ENCODE assay signal across 32 cellular contexts in genomic region chr17:74345433-74346241, GRCh38. TPM values are rescaled to one million over a fixed set of nuclear protein-coding genes. Genes with fewer than 3 reads are reported as not detected.
DNase-seq lines count a peak whose midpoint lies in the region; ATAC-seq and TF ChIP-seq lines count a peak whose summit lies in the region.
"Had no signal": no experiment of that assay in that cellular context is flagged by ENCODE, and none has a peak within 500 bp of the region (broad histone marks: within the 10 kb centered on the region; RNA-seq: fewer than 3 reads in every experiment).

No MANE protein-coding gene starts in this region.

- RAD21 ChIA-PET in HCT116 (lab: Charles Lee; ENCODE audit: low non-redundant PET in 1 of 2, low total read pairs in 2 of 2, uncharacterized antibody in 2 of 2, unreplicated experiment in 2 of 2) = no interaction called here

- TF ChIP-seq CTCF in HCT116 (IDR thresholded peaks at IDR 0.05 in 2 of 3, conservative IDR thresholded peaks at IDR 0.05 in 1 of 3; ENCODE audit: borderline replicate concordance in 1 of 3, insufficient read depth in 1 of 3, low read depth in 2 of 3, low read length in 2 of 3) (no peak), cardiac fibroblast (IDR thresholded peaks at IDR 0.05; ENCODE audit: low read depth, low read length) (no peak), stomach (IDR thresholded peaks at IDR 0.05) (no peak), ascending aorta (IDR thresholded peaks at IDR 0.05) (no peak)

- H3K27ac ChIP-seq in HCT116 (ENCODE audit: low read depth, low read length) = no peak overlapping the region
- no peak overlapping the region for H3K27ac ChIP-seq in stomach
- H3K27ac ChIP-seq in ascending aorta = no peak overlapping the region
- H3K27ac ChIP-seq: cardiac muscle cell, colonic mucosa, esophagus muscularis mucosa, thoracic aorta, uterus had no signal

- no peaks in the 10 kb centered on the region for H4K20me1 ChIP-seq in HCT116 (ENCODE audit: insufficient read depth)

- POLR2A ChIA-PET in HCT116 (lab: Charles Lee) = no interaction called here

- peak overlapping the region; percentile 6; the same call in 1 of the 2 replicates for H3K4me2 ChIP-seq in HCT116 (ENCODE audit: low read length)

- 71 to 91% (median 76%) methylated on average over 8 to 13 of the region's 13 CpGs for WGBS in stomach, 5 donors

- H3K27me3 ChIP-seq in HCT116 (ENCODE audit: insufficient read depth, low read length) (no peaks in the 10 kb centered on the region; the same call in 1 of the 2 replicates), stomach (peaks cover 0 to 91% (median 25%) of the 10 kb centered on the region in 3 donors), ascending aorta (no peaks in the 10 kb centered on the region)
- H3K27me3 ChIP-seq: colonic mucosa, MG63, uterus had no signal

- no peaks in the 10 kb centered on the region for H3K79me2 ChIP-seq in HCT116 (ENCODE audit: insufficient read depth, low read length)

- H3K4me3 ChIP-seq in HCT116 (replicated peaks in 1 of 2; ENCODE audit: low read depth in 1 of 2, low read length in 2 of 2) = no peak overlapping the region
- H3K4me3 ChIP-seq in cardiac fibroblast (replicated peaks in 1 of 2; ENCODE audit: low read depth in 2 of 2, low read length in 2 of 2) = no peak overlapping the region
- no peak overlapping the region for H3K4me3 ChIP-seq in stomach
- H3K4me3 ChIP-seq in ascending aorta = no peak overlapping the region
- H3K4me3 ChIP-seq: cardiac muscle cell, colonic mucosa, esophagus muscularis mucosa, MG63, thoracic aorta, uterus had no signal

- TF ChIP-seq RAD21 in HCT116 (IDR thresholded peaks at IDR 0.05; ENCODE audit: low read depth) = no peak

- H2AFZ ChIP-seq in HCT116 (ENCODE audit: low read depth, low read length, poor library complexity, severe bottlenecking) = no peak overlapping the region

- H3K36me3 ChIP-seq in HCT116 (ENCODE audit: control insufficient read depth in 1 of 2, insufficient read depth in 2 of 2, low read length in 2 of 2) (no peaks in the 10 kb centered on the region), stomach (no peaks in the 10 kb centered on the region), ascending aorta (no peaks in the 10 kb centered on the region)
- H3K36me3 ChIP-seq: cardiac muscle cell, colonic mucosa, esophagus muscularis mucosa, MG63, thoracic aorta, uterus had no signal

- peak; percentile 26; the same call in 1 of the 2 replicates for ATAC-seq in HCT116
- ATAC-seq: activated T-cell treated with anti-CD3 and anti-CD28 coated beads, Interleukin-2, amount 50 U/mL, for 4 hours; left ventricle myocardium superior; naive thymus-derived CD8-positive, alpha-beta T cell; Right ventricle myocardium inferior; stimulated activated naive CD8-positive, alpha-beta T cell treated with anti-CD3 and anti-CD28 coated beads, Interleukin-15, Interleukin-2, amounts not matched to agents 100 U/mL and 50 U/mL, for 24 hours had no signal

- H3K9me3 ChIP-seq in HCT116 (ENCODE audit: control insufficient read depth in 1 of 2, insufficient read depth in 1 of 2, low read depth in 1 of 2, low read length in 2 of 2) (no peaks in the 10 kb centered on the region), stomach (no peaks in the 10 kb centered on the region), ascending aorta (no peaks in the 10 kb centered on the region)
- H3K9me3 ChIP-seq: Caco-2, colonic mucosa, esophagus muscularis mucosa, MG63, thoracic aorta, uterus had no signal

- TF ChIP-seq POLR2A in HCT116 (IDR thresholded peaks at IDR 0.05; ENCODE audit: borderline replicate concordance, extremely low read depth, insufficient read depth, insufficient read length) (no peak), stomach (IDR thresholded peaks at IDR 0.05) (no peak)

- DNase-seq in HCT116 (ENCODE audit: low read depth, low spot score) (no peak), NCI-H1694 treated with DMSO at 0.1 percent for 48 hours (lab: John Stamatoyannopoulos, UW) (peak; percentile 28), cardiac fibroblast (ENCODE audit: low read depth in 2 of 2) (peak; percentile 10 to 68), kidney tubule cell (ENCODE audit: low spot score) (peak; percentile 22), stomach (no peak), mesenteric fat pad (ENCODE audit: low spot score) (no peak), DMS53 (lab: John Stamatoyannopoulos, UW) (no peak), ascending aorta (ENCODE audit: low spot score in 2 of 2) (no peak)
- DNase-seq: activated CD4-positive, alpha-beta T cell treated with anti-CD3 and anti-CD28 coated beads for 4 hours; activated gamma-delta T cell treated with Interleukin-2 at 50 U/mL for 16 hours; activated T-cell treated with anti-CD3 and anti-CD28 coated beads, Interleukin-2, amount 50 U/mL, for 4 hours; C1 segment of cervical spinal cord; Caco-2; colonic mucosa; DND-41; effector memory CD4-positive, alpha-beta T cell; left ventricle myocardium superior; MG63; naive thymus-derived CD8-positive, alpha-beta T cell; NCI-H1105 treated with DMSO at 0.1 percent for 48 hours; NCI-H2081 treated with DMSO at 0.1 percent for 48 hours; NCI-H774; stimulated activated naive CD8-positive, alpha-beta T cell treated with anti-CD3 and anti-CD28 coated beads, Interleukin-15, Interleukin-2, amounts not matched to agents 100 U/mL and 50 U/mL, for 24 hours; uterus had no signal

- H3K4me1 ChIP-seq in HCT116 (ENCODE audit: control insufficient read depth in 1 of 2, insufficient read depth in 2 of 2, low read length in 2 of 2) (peaks cover 0 to 8% of the 10 kb centered on the region in 2 experiments; a peak in 2 of 4 replicates), stomach (no peaks in the 10 kb centered on the region), ascending aorta (no peaks in the 10 kb centered on the region)
- H3K4me1 ChIP-seq: Caco-2, colonic mucosa, esophagus muscularis mucosa, uterus had no signal

- no peak for TF ChIP-seq EP300 in stomach (IDR thresholded peaks at IDR 0.05)

- no peak overlapping the region for H3K9ac ChIP-seq in HCT116 (ENCODE audit: low read length)

- no TSS peak for BruUV-seq in HCT116 (replicated peaks; lab: Mats Ljungman, UMichigan)

- CTCF ChIA-PET in HCT116 (lab: Charles Lee) = interaction anchor here (1.3 to 1.8 kb wide), 2 partner anchors 22 to 33 kb away, joined by 3 to 6 read pairs; partner anchors contain the start of gene GPR142

- intact Hi-C loops in HCT116 (cut with micrococcal nuclease) (no loop called here), stomach (cut with DNase I; ENCODE audit: low total_unique reads) (no loop called here), ascending aorta (cut with DNase I) (no loop called here)

- no peaks in the 10 kb centered on the region for H3K9me2 ChIP-seq in HCT116 (ENCODE audit: insufficient read depth)

TF ChIP-seq in HCT116, 20 proteins besides CTCF, POLR2A, EP300 and RAD21:
- no peak for TF ChIP-seq JUND (IDR thresholded peaks at IDR 0.05)
- no peak for TF ChIP-seq CEBPB (IDR thresholded peaks at IDR 0.05; ENCODE audit: low read depth)
- TF ChIP-seq TCF7L2 (IDR thresholded peaks at IDR 0.05; ENCODE audit: borderline replicate concordance, extremely low read depth, insufficient read depth, insufficient read length) = no peak
- TF ChIP-seq ELF1 (IDR thresholded peaks at IDR 0.05; ENCODE audit: borderline replicate concordance, low read depth) = no peak
- TF ChIP-seq, protein P1, sequence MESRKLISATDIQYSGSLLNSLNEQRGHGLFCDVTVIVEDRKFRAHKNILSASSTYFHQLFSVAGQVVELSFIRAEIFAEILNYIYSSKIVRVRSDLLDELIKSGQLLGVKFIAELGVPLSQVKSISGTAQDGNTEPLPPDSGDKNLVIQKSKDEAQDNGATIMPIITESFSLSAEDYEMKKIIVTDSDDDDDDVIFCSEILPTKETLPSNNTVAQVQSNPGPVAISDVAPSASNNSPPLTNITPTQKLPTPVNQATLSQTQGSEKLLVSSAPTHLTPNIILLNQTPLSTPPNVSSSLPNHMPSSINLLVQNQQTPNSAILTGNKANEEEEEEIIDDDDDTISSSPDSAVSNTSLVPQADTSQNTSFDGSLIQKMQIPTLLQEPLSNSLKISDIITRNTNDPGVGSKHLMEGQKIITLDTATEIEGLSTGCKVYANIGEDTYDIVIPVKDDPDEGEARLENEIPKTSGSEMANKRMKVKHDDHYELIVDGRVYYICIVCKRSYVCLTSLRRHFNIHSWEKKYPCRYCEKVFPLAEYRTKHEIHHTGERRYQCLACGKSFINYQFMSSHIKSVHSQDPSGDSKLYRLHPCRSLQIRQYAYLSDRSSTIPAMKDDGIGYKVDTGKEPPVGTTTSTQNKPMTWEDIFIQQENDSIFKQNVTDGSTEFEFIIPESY (IDR thresholded peaks at IDR 0.05; ENCODE audit: extremely low read depth, insufficient replicate concordance, low read length) = no peak
- no peak for TF ChIP-seq ZNF274 (IDR thresholded peaks at IDR 0.05; ENCODE audit: low read depth, low read length)
- TF ChIP-seq SIN3A (IDR thresholded peaks at IDR 0.05; ENCODE audit: low read depth) = no peak
TF ChIP-seq in HCT116: peak in this region for 0.

RNA-seq across cellular contexts. Expression of gene BTBD17, which starts 16.0 kb away (rescaled TPM):
- total RNA-seq in HCT116 (2021; ENCODE audit: unreplicated experiment) (not detected), stomach (not detected), mesenteric fat pad (not detected), ascending aorta (not detected)
- polyA plus RNA-seq in HCT116 (2012) = 0.05 and 0.07 TPM in 2 replicates
- not detected for polyA plus RNA-seq in stomach
- total RNA-seq: activated CD8-positive, alpha-beta memory T cell treated with anti-CD3 and anti-CD28 coated beads for 36 hours; activated T-cell treated with anti-CD3 and anti-CD28 coated beads, Interleukin-2, amount 50 U/mL, for 4 hours; Caco-2; left ventricle myocardium superior; naive thymus-derived CD8-positive, alpha-beta T cell; Right ventricle myocardium inferior; skeletal muscle tissue; T-helper 2 cell treated with Interferon-gamma antibody and Interleukin-4, amounts not matched to agents 100 ng/mL and 5 ng/mL, for 36 hours; thoracic aorta had no signal
- polyA plus RNA-seq: naive thymus-derived CD8-positive, alpha-beta T cell had no signal

RNA-seq across cellular contexts. Expression of gene KIF19, which starts 19.6 kb away (rescaled TPM):
- total RNA-seq in HCT116 (2021; ENCODE audit: unreplicated experiment) = 0.15 TPM
- polyA plus RNA-seq in HCT116 (2012) = 0.06 and 0.18 TPM in 2 replicates
- total RNA-seq in stomach = 10 to 100 TPM in 1 of 5 donors, under 1 TPM in 1, not detected in 3; 0.58 to 44.3 TPM
- under 1 TPM; 0.20 to 0.62 (median 0.46) TPM for polyA plus RNA-seq in stomach
- total RNA-seq in mesenteric fat pad = 1.9 TPM
- 11.7 TPM for total RNA-seq in ascending aorta
- total RNA-seq: activated T-cell treated with anti-CD3 and anti-CD28 coated beads, Interleukin-2, amount 50 U/mL, for 4 hours; Caco-2; naive thymus-derived CD8-positive, alpha-beta T cell had no signal
- polyA plus RNA-seq: cardiac muscle cell had no signal

RNA-seq across cellular contexts. Expression of gene GPR142, which starts 21.7 kb away (rescaled TPM):
- total RNA-seq in HCT116 (2021; ENCODE audit: unreplicated experiment) (not detected), stomach (not detected), mesenteric fat pad (not detected), ascending aorta (not detected)
- not detected in 2 replicates for polyA plus RNA-seq in HCT116 (2012)
- not detected for polyA plus RNA-seq in stomach
- total RNA-seq: activated CD8-positive, alpha-beta memory T cell treated with anti-CD3 and anti-CD28 coated beads for 36 hours; activated T-cell treated with anti-CD3 and anti-CD28 coated beads, Interleukin-2, amount 50 U/mL, for 4 hours; Caco-2; cardiac muscle cell; naive thymus-derived CD8-positive, alpha-beta T cell; omental fat pad; Right ventricle myocardium inferior; skeletal muscle tissue; T-helper 2 cell treated with Interferon-gamma antibody and Interleukin-4, amounts not matched to agents 100 ng/mL and 5 ng/mL, for 36 hours; thoracic aorta had no signal
- polyA plus RNA-seq: cardiac muscle cell had no signal

Comparison
In these comparisons a context has a peak if more than half of its experiments do, and no peak if none do; other contexts are left out.
1. DNase-seq: peak in NCI-H1694 treated with DMSO at 0.1 percent for 48 hours (single experiment), cardiac fibroblast (2 of 2) and kidney tubule cell (single experiment); none in HCT116 (single experiment), stomach (single experiment), mesenteric fat pad (single experiment), DMS53 (single experiment) and ascending aorta (0 of 2).